In genomic region chr15:92839696-92840095, GRCh38 we compare ENCODE assay signal across 8 cellular contexts.
A peak's percentile ranks its signal among the peaks of the same experiment; 100 is the strongest.
DNase-seq lines count a peak whose midpoint lies in the region; ATAC-seq and TF ChIP-seq lines count a peak whose summit lies in the region.

No MANE protein-coding gene starts in this region.

- H2BK120ac ChIP-seq in mesenchymal stem cell (ENCODE audit: low read depth, low read length): no peak overlapping the region

- H2BK12ac ChIP-seq in mesenchymal stem cell (ENCODE audit: low read length in 2 of 2): no peak overlapping the region

- H3K9me2 ChIP-seq in SK-N-SH: no peaks in the 10 kb centered on the region

- H3K27me3 ChIP-seq in BLaER1 (no peaks in the 10 kb centered on the region), mesenchymal stem cell (ENCODE audit: control insufficient read depth in 1 of 2, insufficient read depth in 1 of 2, low read length in 2 of 2) (no peaks in the 10 kb centered on the region), SK-N-SH (ENCODE audit: insufficient read depth) (no peaks in the 10 kb centered on the region), psoas muscle (ENCODE audit: insufficient read depth in 3 of 3, low read length in 2 of 3) (no peaks in the 10 kb centered on the region)

- no peak for TF ChIP-seq RAD21 in SK-N-SH (IDR thresholded peaks at IDR 0.05; ENCODE audit: low read length)

- no peak overlapping the region for H3K4ac ChIP-seq in mesenchymal stem cell (ENCODE audit: low read depth in 1 of 2, low read length in 2 of 2)

- no peak overlapping the region for H3K18ac ChIP-seq in mesenchymal stem cell (ENCODE audit: low read depth in 1 of 2, low read length in 2 of 2)

- H3K4me3 ChIP-seq in BLaER1: no peak overlapping the region; the same call in 1 of the 2 replicates
- H3K4me3 ChIP-seq in mesenchymal stem cell (ENCODE audit: insufficient read depth in 1 of 2, low read depth in 1 of 2, low read length in 2 of 2): no peak overlapping the region
- H3K4me3 ChIP-seq in SK-N-SH (ENCODE audit: low read depth in 2 of 2, low read length in 1 of 2): no peak overlapping the region
- no peak overlapping the region for H3K4me3 ChIP-seq in psoas muscle

- TF ChIP-seq EP300 in SK-N-SH (IDR thresholded peaks at IDR 0.05; ENCODE audit: borderline replicate concordance in 1 of 2, low read depth in 1 of 2, low read length in 1 of 2): no peak

- H4K8ac ChIP-seq in mesenchymal stem cell (ENCODE audit: low read length): no peak overlapping the region

- H3F3A ChIP-seq in SK-N-SH (replicated peaks; ENCODE audit: insufficient read depth): no peaks in the 10 kb centered on the region

- TF ChIP-seq CTCF in SK-N-SH (IDR thresholded peaks at IDR 0.05) (no peak), psoas muscle (IDR thresholded peaks at IDR 0.05) (no peak)

- POLR2A ChIA-PET in SK-N-SH (lab: Yijun Ruan, JAX): no interaction called here

- H3K23ac ChIP-seq in mesenchymal stem cell (ENCODE audit: low read length in 2 of 2): no peak overlapping the region

- H3K9ac ChIP-seq in BLaER1: peak overlapping the region; percentile 39; the same call in 1 of the 2 replicates
- H3K9ac ChIP-seq in mesenchymal stem cell (ENCODE audit: low read length): no peak overlapping the region
- no peak overlapping the region for H3K9ac ChIP-seq in SK-N-SH

- H4K91ac ChIP-seq in mesenchymal stem cell (ENCODE audit: low read length): no peak overlapping the region

- H2AFZ ChIP-seq in mesenchymal stem cell (ENCODE audit: low read depth, low read length) (peak overlapping the region; percentile 15), SK-N-SH (ENCODE audit: low read depth) (no peak overlapping the region)

- H3K36me3 ChIP-seq in BLaER1: no peaks in the 10 kb centered on the region
- no peaks in the 10 kb centered on the region for H3K36me3 ChIP-seq in mesenchymal stem cell (ENCODE audit: control insufficient read depth in 1 of 2, insufficient read depth in 2 of 2, low read depth in 1 of 2, low read length in 2 of 2)
- no peaks in the 10 kb centered on the region for H3K36me3 ChIP-seq in SK-N-SH (replicated peaks in 1 of 2; ENCODE audit: control insufficient read depth in 1 of 2, insufficient read depth in 2 of 2, low read length in 1 of 2)
- no peaks in the 10 kb centered on the region for H3K36me3 ChIP-seq in psoas muscle (ENCODE audit: insufficient read depth in 1 of 2, low read depth in 1 of 2)

- H3K9me3 ChIP-seq in BLaER1 (no peaks in the 10 kb centered on the region), mesenchymal stem cell (ENCODE audit: control insufficient read depth, low read length) (no peaks in the 10 kb centered on the region), SK-N-SH (no peaks in the 10 kb centered on the region), psoas muscle (no peaks in the 10 kb centered on the region)

- H2AK5ac ChIP-seq in mesenchymal stem cell (ENCODE audit: low read length, severe bottlenecking): no peak overlapping the region

- ATAC-seq in GM18909 (IDR thresholded peaks at IDR 0.05; ENCODE audit: poor library complexity, unreplicated experiment): peak; percentile 89
- peak; percentile 79 for ATAC-seq in HG03103 (IDR thresholded peaks at IDR 0.05; ENCODE audit: low read depth, unreplicated experiment)
- ATAC-seq in psoas muscle: no peak

- H3K27ac ChIP-seq in BLaER1 (peak overlapping the region; percentile 69), mesenchymal stem cell (ENCODE audit: low read length, poor library complexity, severe bottlenecking) (no peak overlapping the region), SK-N-SH (ENCODE audit: low read depth in 2 of 2, low read length in 1 of 2) (no peak overlapping the region), psoas muscle (no peak overlapping the region)

- WGBS in mesenchymal stem cell: 76% methylated on average over 4 of the region's 5 CpGs
- WGBS in SK-N-SH (ENCODE audit: low lambda C conversion rate): 87% methylated on average over 5 of the region's 5 CpGs
- 30 to 58% (median 38%) methylated on average over 5 of the region's 5 CpGs for WGBS in psoas muscle, 3 donors

- CTCF ChIA-PET in SK-N-SH (lab: Yijun Ruan, JAX): interaction anchor here (0.7 kb wide), 1 partner anchor 61 kb away, joined by 3 read pairs; no protein-coding TSS in a partner anchor

- no peak overlapping the region for H2BK15ac ChIP-seq in mesenchymal stem cell (ENCODE audit: low read depth, poor library complexity, severe bottlenecking)

- DNase-seq in NCI-H524 (lab: John Stamatoyannopoulos, UW): peak; percentile 97 to 98
- no peak for DNase-seq in mesenchymal stem cell
- no peak for DNase-seq in stimulated activated CD8-positive, alpha-beta memory T cell treated with anti-CD3 and anti-CD28 coated beads, Interleukin-4, amount 100 ng/mL, for 48 hours
- DNase-seq in SK-N-SH: no peak
- DNase-seq in psoas muscle: no peak

- no peaks in the 10 kb centered on the region for H3K79me2 ChIP-seq in SK-N-SH (ENCODE audit: insufficient read depth)

- H3K14ac ChIP-seq in mesenchymal stem cell (ENCODE audit: low read length in 2 of 2): no peak overlapping the region

- H4K20me1 ChIP-seq in BLaER1: no peaks in the 10 kb centered on the region
- no peaks in the 10 kb centered on the region for H4K20me1 ChIP-seq in SK-N-SH (ENCODE audit: insufficient read depth)

- intact Hi-C loops in psoas muscle (cut with DNase I): no loop called here

- H3K4me2 ChIP-seq in BLaER1: peak overlapping the region; percentile 76
- H3K4me2 ChIP-seq in mesenchymal stem cell (ENCODE audit: low read length, poor library complexity, severe bottlenecking): no peak overlapping the region
- H3K4me2 ChIP-seq in SK-N-SH: no peak overlapping the region

- no peaks in the 10 kb centered on the region for H3K79me1 ChIP-seq in mesenchymal stem cell (replicated peaks; ENCODE audit: low read length, poor library complexity, severe bottlenecking)

- H2BK5ac ChIP-seq in mesenchymal stem cell (ENCODE audit: low read depth, low read length, poor library complexity, severe bottlenecking): no peak overlapping the region

- H3K4me1 ChIP-seq in BLaER1 (peaks cover 73% of the 10 kb centered on the region), mesenchymal stem cell (ENCODE audit: control insufficient read depth, insufficient read depth, low read depth, low read length) (peaks cover 9% of the 10 kb centered on the region), SK-N-SH (ENCODE audit: control insufficient read depth in 1 of 2, insufficient read depth in 2 of 2, low read depth in 1 of 2, low read length in 1 of 2) (no peaks in the 10 kb centered on the region), psoas muscle (no peaks in the 10 kb centered on the region)

TF ChIP-seq in SK-N-SH, 30 proteins besides CTCF, POLR2A, EP300 and RAD21 (continues in another document):
- TF ChIP-seq GABPA (IDR thresholded peaks at IDR 0.05; ENCODE audit: low read depth) (no peak), MAX (IDR thresholded peaks at IDR 0.05; ENCODE audit: low read depth) (no peak), TEAD4 (IDR thresholded peaks at IDR 0.05; ENCODE audit: borderline replicate concordance, insufficient read depth) (no peak), YY1 (IDR thresholded peaks at IDR 0.05; ENCODE audit: low read depth) (no peak), NRF1 (IDR thresholded peaks at IDR 0.05; ENCODE audit: low read depth, low read length) (no peak), PBX3 (IDR thresholded peaks at IDR 0.05) (no peak)
- TF ChIP-seq, protein P1, sequence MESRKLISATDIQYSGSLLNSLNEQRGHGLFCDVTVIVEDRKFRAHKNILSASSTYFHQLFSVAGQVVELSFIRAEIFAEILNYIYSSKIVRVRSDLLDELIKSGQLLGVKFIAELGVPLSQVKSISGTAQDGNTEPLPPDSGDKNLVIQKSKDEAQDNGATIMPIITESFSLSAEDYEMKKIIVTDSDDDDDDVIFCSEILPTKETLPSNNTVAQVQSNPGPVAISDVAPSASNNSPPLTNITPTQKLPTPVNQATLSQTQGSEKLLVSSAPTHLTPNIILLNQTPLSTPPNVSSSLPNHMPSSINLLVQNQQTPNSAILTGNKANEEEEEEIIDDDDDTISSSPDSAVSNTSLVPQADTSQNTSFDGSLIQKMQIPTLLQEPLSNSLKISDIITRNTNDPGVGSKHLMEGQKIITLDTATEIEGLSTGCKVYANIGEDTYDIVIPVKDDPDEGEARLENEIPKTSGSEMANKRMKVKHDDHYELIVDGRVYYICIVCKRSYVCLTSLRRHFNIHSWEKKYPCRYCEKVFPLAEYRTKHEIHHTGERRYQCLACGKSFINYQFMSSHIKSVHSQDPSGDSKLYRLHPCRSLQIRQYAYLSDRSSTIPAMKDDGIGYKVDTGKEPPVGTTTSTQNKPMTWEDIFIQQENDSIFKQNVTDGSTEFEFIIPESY (IDR thresholded peaks at IDR 0.05; ENCODE audit: borderline replicate concordance, low read depth): no peak
- TF ChIP-seq, protein P2, sequence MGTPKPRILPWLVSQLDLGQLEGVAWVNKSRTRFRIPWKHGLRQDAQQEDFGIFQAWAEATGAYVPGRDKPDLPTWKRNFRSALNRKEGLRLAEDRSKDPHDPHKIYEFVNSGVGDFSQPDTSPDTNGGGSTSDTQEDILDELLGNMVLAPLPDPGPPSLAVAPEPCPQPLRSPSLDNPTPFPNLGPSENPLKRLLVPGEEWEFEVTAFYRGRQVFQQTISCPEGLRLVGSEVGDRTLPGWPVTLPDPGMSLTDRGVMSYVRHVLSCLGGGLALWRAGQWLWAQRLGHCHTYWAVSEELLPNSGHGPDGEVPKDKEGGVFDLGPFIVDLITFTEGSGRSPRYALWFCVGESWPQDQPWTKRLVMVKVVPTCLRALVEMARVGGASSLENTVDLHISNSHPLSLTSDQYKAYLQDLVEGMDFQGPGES (IDR thresholded peaks at IDR 0.05; ENCODE audit: low read depth, low read length): no peak

Comparison
In these comparisons a context has a peak if more than half of its experiments do, and no peak if none do; other contexts are left out.
1. ATAC-seq: peak in GM18909 (single experiment) and HG03103 (single experiment); none in psoas muscle (0 of 4).
2. DNase-seq: peak in NCI-H524 (2 of 2); none in mesenchymal stem cell (single experiment), stimulated activated CD8-positive, alpha-beta memory T cell treated with anti-CD3 and anti-CD28 coated beads, Interleukin-4, amount 100 ng/mL, for 48 hours (single experiment), SK-N-SH (single experiment) and psoas muscle (0 of 2).